9 cellular contexts compared by ENCODE assay signal in genomic region chr7:15720849-15721471, GRCh38. TPM values are rescaled to one million over a fixed set of nuclear protein-coding genes. Genes with fewer than 3 reads are reported as not detected.
DNase-seq lines count a peak whose midpoint lies in the region; ATAC-seq lines count a peak whose summit lies in the region.
"Had no signal": no experiment of that assay in that cellular context is flagged by ENCODE, and none has a peak within 500 bp of the region (broad histone marks: within the 10 kb centered on the region; RNA-seq: fewer than 3 reads in every experiment).

No MANE protein-coding gene starts in this region.

- no peak overlapping the region for H3K4ac ChIP-seq in neuronal stem cell (ENCODE audit: low read length)

- H3K36me3 ChIP-seq in NT2/D1 (ENCODE audit: insufficient read depth, insufficient read length, low read length), result no peaks in the 10 kb centered on the region
- H3K36me3 ChIP-seq in neuronal stem cell (replicated peaks in 1 of 2; ENCODE audit: control insufficient read depth in 2 of 2, insufficient read depth in 2 of 2, low read length in 2 of 2), result no peaks in the 10 kb centered on the region
- H3K36me3 ChIP-seq: ovary had no signal

- no peak overlapping the region for H2BK15ac ChIP-seq in neuronal stem cell (ENCODE audit: low read length)

- H4K91ac ChIP-seq in neuronal stem cell (ENCODE audit: low read depth, low read length, poor library complexity), result no peak overlapping the region

- no peak overlapping the region for H2AK5ac ChIP-seq in neuronal stem cell (ENCODE audit: low read depth, low read length)

- no peak overlapping the region for H2BK12ac ChIP-seq in neuronal stem cell (ENCODE audit: low read length)

- H4K8ac ChIP-seq in neuronal stem cell (ENCODE audit: low read depth, low read length), result no peak overlapping the region

- H2BK5ac ChIP-seq in neuronal stem cell (ENCODE audit: low read length), result no peak overlapping the region

- no peak overlapping the region for H3K14ac ChIP-seq in neuronal stem cell (ENCODE audit: low read length)

- no peaks in the 10 kb centered on the region for H3K4me1 ChIP-seq in NT2/D1 (ENCODE audit: insufficient read depth, insufficient read length)
- H3K4me1 ChIP-seq in neuronal stem cell (ENCODE audit: control insufficient read depth in 2 of 2, insufficient read depth in 1 of 2, low read depth in 1 of 2, low read length in 2 of 2), result no peaks in the 10 kb centered on the region

- no peak overlapping the region for H2BK120ac ChIP-seq in neuronal stem cell (ENCODE audit: low read depth, low read length)

- no peak overlapping the region for H3K18ac ChIP-seq in neuronal stem cell (ENCODE audit: low read length)

- H3K79me1 ChIP-seq in neuronal stem cell (ENCODE audit: low read depth, low read length), result no peaks in the 10 kb centered on the region

- no CpG with 5 or more reads among the region's 5 CpGs for WGBS in neuronal stem cell (ENCODE audit: extremely low coverage in 2 of 2, insufficient read length in 2 of 2, insufficient replicate concordance in 1 of 2), 2 donors

- H3K9ac ChIP-seq in NT2/D1 (ENCODE audit: insufficient read length, low read depth) (no peak overlapping the region), neuronal stem cell (ENCODE audit: low read depth, low read length, poor library complexity) (no peak overlapping the region)

- no peak for ATAC-seq in activated CD4-positive, CD25-positive, alpha-beta regulatory T cell treated with anti-CD3 and anti-CD28 coated beads, Interleukin-2, amount 50 U/mL, for 24 hours

- H3K4me2 ChIP-seq in neuronal stem cell (ENCODE audit: insufficient read depth, low read length, poor library complexity, severe bottlenecking), result no peak overlapping the region

- H3K9me3 ChIP-seq in NT2/D1 (ENCODE audit: insufficient read depth, low read length) (no peaks in the 10 kb centered on the region), neuronal stem cell (replicated peaks in 1 of 2; ENCODE audit: control insufficient read depth in 2 of 2, insufficient read depth in 1 of 2, low read depth in 1 of 2, low read length in 2 of 2) (no peaks in the 10 kb centered on the region)
- H3K9me3 ChIP-seq: ovary had no signal

- H3K27ac ChIP-seq in neuronal stem cell (replicated peaks; ENCODE audit: low read length), result no peak overlapping the region
- H3K27ac ChIP-seq: ovary had no signal

- DNase-seq in COLO668 (lab: John Stamatoyannopoulos, UW; ENCODE audit: unreplicated experiment), result peak; percentile 54
- DNase-seq in HCEC 1CT, result peak; percentile 42
- DNase-seq in NT2/D1 (ENCODE audit: low read depth, low spot score), result peak; percentile 38
- peak; percentile 49 to 72 for DNase-seq in dermis microvascular lymphatic vessel endothelial cell (ENCODE audit: low read depth in 2 of 2)
- DNase-seq in neuronal stem cell (ENCODE audit: low spot score), result peak; percentile 20
- no peak for DNase-seq in activated CD8-positive, alpha-beta memory T cell treated with anti-CD3 and anti-CD28 coated beads, Interleukin-2, amount 50 U/mL, for 4 hours
- DNase-seq in activated T-cell treated with anti-CD3 and anti-CD28 coated beads, Interleukin-2, amount 50 U/mL, for 1 hour, result no peak

- H3K23ac ChIP-seq in neuronal stem cell (ENCODE audit: low read depth, low read length, poor library complexity), result no peak overlapping the region

- no peak overlapping the region for H2AFZ ChIP-seq in neuronal stem cell (ENCODE audit: low read length)

- no peaks in the 10 kb centered on the region for H3K27me3 ChIP-seq in NT2/D1 (ENCODE audit: insufficient read depth, insufficient read length)
- no peaks in the 10 kb centered on the region for H3K27me3 ChIP-seq in neuronal stem cell (ENCODE audit: control insufficient read depth in 3 of 3, insufficient read depth in 3 of 3, low read depth in 1 of 3, low read length in 3 of 3)
- H3K27me3 ChIP-seq: ovary had no signal

- H3K4me3 ChIP-seq in NT2/D1 (ENCODE audit: insufficient read length, low read depth) (no peak overlapping the region), neuronal stem cell (ENCODE audit: low read length in 2 of 2) (no peak overlapping the region)
- H3K4me3 ChIP-seq: ovary had no signal

RNA-seq across cellular contexts. Expression of gene MEOX2, which starts 34.5 kb away (rescaled TPM):
- total RNA-seq in dermis microvascular lymphatic vessel endothelial cell, result 2.1 and 3.1 TPM in 2 replicates
- not detected for polyA plus RNA-seq in neuronal stem cell (2013, experiment 1 of 2)
- polyA plus RNA-seq in neuronal stem cell (2013, experiment 2 of 2), result 0.01 TPM

Comparison
In these comparisons a context has a peak if more than half of its experiments do, and no peak if none do; other contexts are left out.
1. DNase-seq: peak in COLO668 (single experiment), HCEC 1CT (single experiment), NT2/D1 (single experiment), dermis microvascular lymphatic vessel endothelial cell (2 of 2) and neuronal stem cell (single experiment); none in activated CD8-positive, alpha-beta memory T cell treated with anti-CD3 and anti-CD28 coated beads, Interleukin-2, amount 50 U/mL, for 4 hours (single experiment) and activated T-cell treated with anti-CD3 and anti-CD28 coated beads, Interleukin-2, amount 50 U/mL, for 1 hour (single experiment).